1 cellular context compared by ENCODE assay signal in the genomic region with DNA sequence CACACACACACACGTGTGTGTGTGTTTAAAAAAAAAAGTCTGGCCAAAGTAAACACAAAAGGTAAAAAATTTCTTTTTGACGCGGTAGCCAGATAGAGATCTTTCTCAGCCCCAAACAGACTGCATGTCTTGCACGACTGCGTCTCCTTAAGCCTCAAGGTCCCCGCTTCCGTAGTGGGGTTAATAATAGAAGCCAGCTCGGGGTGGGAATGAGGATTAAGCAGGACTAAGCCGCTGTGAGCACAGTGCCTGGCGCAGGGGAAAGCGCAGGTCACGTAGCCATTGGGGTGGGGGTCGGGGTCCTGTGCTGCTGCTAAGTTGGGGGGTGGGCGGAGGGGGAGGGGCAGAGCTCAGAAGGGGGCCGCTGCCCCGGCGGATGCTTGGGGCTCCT.
TF ChIP-seq lines count a peak whose summit lies in the region.

No MANE protein-coding gene starts in this region.

TF ChIP-seq in H1, 55 proteins besides CTCF, POLR2A, EP300 and RAD21:
- TF ChIP-seq, protein P1, sequence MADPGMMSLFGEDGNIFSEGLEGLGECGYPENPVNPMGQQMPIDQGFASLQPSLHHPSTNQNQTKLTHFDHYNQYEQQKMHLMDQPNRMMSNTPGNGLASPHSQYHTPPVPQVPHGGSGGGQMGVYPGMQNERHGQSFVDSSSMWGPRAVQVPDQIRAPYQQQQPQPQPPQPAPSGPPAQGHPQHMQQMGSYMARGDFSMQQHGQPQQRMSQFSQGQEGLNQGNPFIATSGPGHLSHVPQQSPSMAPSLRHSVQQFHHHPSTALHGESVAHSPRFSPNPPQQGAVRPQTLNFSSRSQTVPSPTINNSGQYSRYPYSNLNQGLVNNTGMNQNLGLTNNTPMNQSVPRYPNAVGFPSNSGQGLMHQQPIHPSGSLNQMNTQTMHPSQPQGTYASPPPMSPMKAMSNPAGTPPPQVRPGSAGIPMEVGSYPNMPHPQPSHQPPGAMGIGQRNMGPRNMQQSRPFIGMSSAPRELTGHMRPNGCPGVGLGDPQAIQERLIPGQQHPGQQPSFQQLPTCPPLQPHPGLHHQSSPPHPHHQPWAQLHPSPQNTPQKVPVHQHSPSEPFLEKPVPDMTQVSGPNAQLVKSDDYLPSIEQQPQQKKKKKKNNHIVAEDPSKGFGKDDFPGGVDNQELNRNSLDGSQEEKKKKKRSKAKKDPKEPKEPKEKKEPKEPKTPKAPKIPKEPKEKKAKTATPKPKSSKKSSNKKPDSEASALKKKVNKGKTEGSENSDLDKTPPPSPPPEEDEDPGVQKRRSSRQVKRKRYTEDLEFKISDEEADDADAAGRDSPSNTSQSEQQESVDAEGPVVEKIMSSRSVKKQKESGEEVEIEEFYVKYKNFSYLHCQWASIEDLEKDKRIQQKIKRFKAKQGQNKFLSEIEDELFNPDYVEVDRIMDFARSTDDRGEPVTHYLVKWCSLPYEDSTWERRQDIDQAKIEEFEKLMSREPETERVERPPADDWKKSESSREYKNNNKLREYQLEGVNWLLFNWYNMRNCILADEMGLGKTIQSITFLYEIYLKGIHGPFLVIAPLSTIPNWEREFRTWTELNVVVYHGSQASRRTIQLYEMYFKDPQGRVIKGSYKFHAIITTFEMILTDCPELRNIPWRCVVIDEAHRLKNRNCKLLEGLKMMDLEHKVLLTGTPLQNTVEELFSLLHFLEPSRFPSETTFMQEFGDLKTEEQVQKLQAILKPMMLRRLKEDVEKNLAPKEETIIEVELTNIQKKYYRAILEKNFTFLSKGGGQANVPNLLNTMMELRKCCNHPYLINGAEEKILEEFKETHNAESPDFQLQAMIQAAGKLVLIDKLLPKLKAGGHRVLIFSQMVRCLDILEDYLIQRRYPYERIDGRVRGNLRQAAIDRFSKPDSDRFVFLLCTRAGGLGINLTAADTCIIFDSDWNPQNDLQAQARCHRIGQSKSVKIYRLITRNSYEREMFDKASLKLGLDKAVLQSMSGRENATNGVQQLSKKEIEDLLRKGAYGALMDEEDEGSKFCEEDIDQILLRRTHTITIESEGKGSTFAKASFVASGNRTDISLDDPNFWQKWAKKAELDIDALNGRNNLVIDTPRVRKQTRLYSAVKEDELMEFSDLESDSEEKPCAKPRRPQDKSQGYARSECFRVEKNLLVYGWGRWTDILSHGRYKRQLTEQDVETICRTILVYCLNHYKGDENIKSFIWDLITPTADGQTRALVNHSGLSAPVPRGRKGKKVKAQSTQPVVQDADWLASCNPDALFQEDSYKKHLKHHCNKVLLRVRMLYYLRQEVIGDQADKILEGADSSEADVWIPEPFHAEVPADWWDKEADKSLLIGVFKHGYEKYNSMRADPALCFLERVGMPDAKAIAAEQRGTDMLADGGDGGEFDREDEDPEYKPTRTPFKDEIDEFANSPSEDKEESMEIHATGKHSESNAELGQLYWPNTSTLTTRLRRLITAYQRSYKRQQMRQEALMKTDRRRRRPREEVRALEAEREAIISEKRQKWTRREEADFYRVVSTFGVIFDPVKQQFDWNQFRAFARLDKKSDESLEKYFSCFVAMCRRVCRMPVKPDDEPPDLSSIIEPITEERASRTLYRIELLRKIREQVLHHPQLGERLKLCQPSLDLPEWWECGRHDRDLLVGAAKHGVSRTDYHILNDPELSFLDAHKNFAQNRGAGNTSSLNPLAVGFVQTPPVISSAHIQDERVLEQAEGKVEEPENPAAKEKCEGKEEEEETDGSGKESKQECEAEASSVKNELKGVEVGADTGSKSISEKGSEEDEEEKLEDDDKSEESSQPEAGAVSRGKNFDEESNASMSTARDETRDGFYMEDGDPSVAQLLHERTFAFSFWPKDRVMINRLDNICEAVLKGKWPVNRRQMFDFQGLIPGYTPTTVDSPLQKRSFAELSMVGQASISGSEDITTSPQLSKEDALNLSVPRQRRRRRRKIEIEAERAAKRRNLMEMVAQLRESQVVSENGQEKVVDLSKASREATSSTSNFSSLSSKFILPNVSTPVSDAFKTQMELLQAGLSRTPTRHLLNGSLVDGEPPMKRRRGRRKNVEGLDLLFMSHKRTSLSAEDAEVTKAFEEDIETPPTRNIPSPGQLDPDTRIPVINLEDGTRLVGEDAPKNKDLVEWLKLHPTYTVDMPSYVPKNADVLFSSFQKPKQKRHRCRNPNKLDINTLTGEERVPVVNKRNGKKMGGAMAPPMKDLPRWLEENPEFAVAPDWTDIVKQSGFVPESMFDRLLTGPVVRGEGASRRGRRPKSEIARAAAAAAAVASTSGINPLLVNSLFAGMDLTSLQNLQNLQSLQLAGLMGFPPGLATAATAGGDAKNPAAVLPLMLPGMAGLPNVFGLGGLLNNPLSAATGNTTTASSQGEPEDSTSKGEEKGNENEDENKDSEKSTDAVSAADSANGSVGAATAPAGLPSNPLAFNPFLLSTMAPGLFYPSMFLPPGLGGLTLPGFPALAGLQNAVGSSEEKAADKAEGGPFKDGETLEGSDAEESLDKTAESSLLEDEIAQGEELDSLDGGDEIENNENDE (IDR thresholded peaks at IDR 0.05; ENCODE audit: insufficient replicate concordance, low read length): no peak
- TF ChIP-seq SIN3A (conservative IDR thresholded peaks at IDR 0.05 in 1 of 2, IDR thresholded peaks at IDR 0.05 in 1 of 2; ENCODE audit: low read depth in 1 of 2, low read length in 2 of 2) (no peak), BCL11A (IDR thresholded peaks at IDR 0.05; ENCODE audit: low read depth in 2 of 2, low read length in 2 of 2) (no peak), KDM1A (IDR thresholded peaks at IDR 0.05; ENCODE audit: borderline replicate concordance, low read length) (no peak), SP1 (IDR thresholded peaks at IDR 0.05; ENCODE audit: low read depth, low read length) (no peak), GTF2F1 (IDR thresholded peaks at IDR 0.05; ENCODE audit: borderline replicate concordance, low read depth, low read length) (no peak), GABPA (IDR thresholded peaks at IDR 0.05; ENCODE audit: borderline replicate concordance, insufficient read depth, low read length) (no peak), HDAC2 (IDR thresholded peaks at IDR 0.05; ENCODE audit: borderline replicate concordance in 1 of 2, low read depth in 2 of 2, low read length in 2 of 2) (no peak), SIX5 (IDR thresholded peaks at IDR 0.05; ENCODE audit: low read depth, low read length) (no peak)
- TF ChIP-seq, protein P2, sequence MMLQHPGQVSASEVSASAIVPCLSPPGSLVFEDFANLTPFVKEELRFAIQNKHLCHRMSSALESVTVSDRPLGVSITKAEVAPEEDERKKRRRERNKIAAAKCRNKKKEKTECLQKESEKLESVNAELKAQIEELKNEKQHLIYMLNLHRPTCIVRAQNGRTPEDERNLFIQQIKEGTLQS (IDR thresholded peaks at IDR 0.05; ENCODE audit: insufficient read depth, low read depth, low read length): no peak
